In genomic region chr21:35340273-35340672, GRCh38 we compare ENCODE assay signal across 27 cellular contexts.
DNase-seq lines count a peak whose midpoint lies in the region; ATAC-seq and TF ChIP-seq lines count a peak whose summit lies in the region.
"Had no signal": no experiment of that assay in that cellular context is flagged by ENCODE, and none has a peak within 500 bp of the region (broad histone marks: within the 10 kb centered on the region; RNA-seq: fewer than 3 reads in every experiment).

No MANE protein-coding gene starts in this region.

- H3K4me1 ChIP-seq in OCI-LY7 (ENCODE audit: insufficient read depth, low read length, poor library complexity, severe bottlenecking), result peaks cover 12% of the 10 kb centered on the region
- H3K4me1 ChIP-seq: ascending aorta, heart right ventricle, left ventricle myocardium inferior had no signal

- H4K20me1 ChIP-seq in OCI-LY7 (ENCODE audit: insufficient read depth, low read length), result no peaks in the 10 kb centered on the region
- H4K20me1 ChIP-seq: BLaER1 had no signal

- H3K4me3 ChIP-seq in OCI-LY7 (ENCODE audit: low read depth, low read length, poor library complexity, severe bottlenecking), result no peak overlapping the region
- H3K4me3 ChIP-seq: ascending aorta, BLaER1, heart right ventricle, left ventricle myocardium inferior had no signal

- peak; percentile 90 for ATAC-seq in left lobe of liver
- ATAC-seq in WTC11, result no peak
- ATAC-seq in left cardiac atrium, result no peak
- ATAC-seq: activated T-cell treated with anti-CD3 and anti-CD28 coated beads, Interleukin-2, amount 50 U/mL, for 4 hours; heart right ventricle; natural killer cell treated with Interleukin-12 subunit alpha and Interleukin-12 subunit beta and Interleukin-15 and Interleukin-18, amount 100 ng/mL, for 72 hours; right cardiac atrium; Right ventricle myocardium inferior had no signal

- no peak overlapping the region for H3K27ac Mint-ChIP-seq in activated naive CD4-positive, alpha-beta T cell treated with anti-CD3 and anti-CD28 coated beads for 36 hours
- no peak overlapping the region for H3K27ac Mint-ChIP-seq in activated naive CD4-positive, alpha-beta T cell treated with anti-CD3 and anti-CD28 coated beads, Interleukin-2, amount 10 ng/mL, durations not matched to agents 7 days and 5 days
- no peak overlapping the region for H3K27ac Mint-ChIP-seq in WTC11
- H3K27ac Mint-ChIP-seq: activated naive CD8-positive, alpha-beta T cell; mesothelial cell of epicardium; type B pancreatic cell had no signal

- H2AFZ ChIP-seq in OCI-LY7 (ENCODE audit: low read length), result no peak overlapping the region

- H3K4me3 Mint-ChIP-seq in activated naive CD4-positive, alpha-beta T cell treated with anti-CD3 and anti-CD28 coated beads for 36 hours, result no peak overlapping the region
- H3K4me3 Mint-ChIP-seq in activated naive CD4-positive, alpha-beta T cell treated with anti-CD3 and anti-CD28 coated beads, Interleukin-2, amount 10 ng/mL, durations not matched to agents 7 days and 5 days, result no peak overlapping the region
- no peak overlapping the region for H3K4me3 Mint-ChIP-seq in WTC11
- H3K4me3 Mint-ChIP-seq: activated naive CD8-positive, alpha-beta T cell; activated T-cell treated with anti-CD3 and anti-CD28 coated beads, Interleukin-2, amount 50 U/mL, for 4 hours; mesothelial cell of epicardium; natural killer cell treated with Interleukin-12 subunit alpha and Interleukin-12 subunit beta and Interleukin-15 and Interleukin-18, amount 100 ng/mL, for 72 hours; type B pancreatic cell had no signal

- no peaks in the 10 kb centered on the region for H3K36me3 Mint-ChIP-seq in activated naive CD4-positive, alpha-beta T cell treated with anti-CD3 and anti-CD28 coated beads for 36 hours (ENCODE audit: low read depth)
- no peaks in the 10 kb centered on the region for H3K36me3 Mint-ChIP-seq in activated naive CD4-positive, alpha-beta T cell treated with anti-CD3 and anti-CD28 coated beads, Interleukin-2, amount 10 ng/mL, durations not matched to agents 7 days and 5 days
- peaks cover 4% of the 10 kb centered on the region; the same call in 1 of the 2 replicates for H3K36me3 Mint-ChIP-seq in WTC11
- H3K36me3 Mint-ChIP-seq: mesothelial cell of epicardium, type B pancreatic cell had no signal

- H3K9me3 Mint-ChIP-seq in activated naive CD4-positive, alpha-beta T cell treated with anti-CD3 and anti-CD28 coated beads for 36 hours, result peaks cover 3% of the 10 kb centered on the region
- H3K9me3 Mint-ChIP-seq in activated naive CD4-positive, alpha-beta T cell treated with anti-CD3 and anti-CD28 coated beads, Interleukin-2, amount 10 ng/mL, durations not matched to agents 7 days and 5 days, result peaks cover 6% of the 10 kb centered on the region
- H3K9me3 Mint-ChIP-seq in WTC11, result peaks cover 19% of the 10 kb centered on the region
- H3K9me3 Mint-ChIP-seq: activated T-cell treated with anti-CD3 and anti-CD28 coated beads, Interleukin-2, amount 50 U/mL, for 4 hours had no signal

- CTCF ChIA-PET in activated naive CD4-positive, alpha-beta T cell treated with anti-CD3 and anti-CD28 coated beads for 36 hours (lab: Charles Lee), result interaction anchor here (0.5 kb wide), 1 partner anchor 117 kb away, joined by 3 read pairs; no protein-coding TSS in a partner anchor
- CTCF ChIA-PET in activated naive CD4-positive, alpha-beta T cell treated with anti-CD3 and anti-CD28 coated beads, Interleukin-2, amount 10 ng/mL, durations not matched to agents 7 days and 5 days (lab: Charles Lee), result interaction anchor here (0.8 to 1.3 kb wide), 2 partner anchors 11 to 16 kb away, joined by 3 to 4 read pairs; no protein-coding TSS in a partner anchor
- CTCF ChIA-PET in OCI-LY7 (lab: Charles Lee; ENCODE audit: unreplicated experiment), result no interaction called here
- CTCF ChIA-PET in WTC11 (lab: Charles Lee), result interaction anchor here (0.7 to 1.1 kb wide), 2 partner anchors 289 to 499 kb away, joined by 3 read pairs; no protein-coding TSS in a partner anchor

- TF ChIP-seq CTCF in OCI-LY7 (conservative IDR thresholded peaks at IDR 0.05; ENCODE audit: low read length), result 0 out of 2 replicates have a peak, but pooled peaks have one; percentile 11
- no peak for TF ChIP-seq CTCF in WTC11 (IDR thresholded peaks at IDR 0.05)

- no TSS peak for BruUV-seq in OCI-LY7 (replicated peaks; lab: Mats Ljungman, UMichigan)

- DNase-seq in activated naive CD4-positive, alpha-beta T cell treated with anti-CD3 and anti-CD28 coated beads for 36 hours, result peak; percentile 19
- no peak for DNase-seq in activated naive CD4-positive, alpha-beta T cell treated with anti-CD3 and anti-CD28 coated beads, Interleukin-2, amount 10 ng/mL, durations not matched to agents 7 days and 5 days
- peak; percentile 11 for DNase-seq in OCI-LY7 (ENCODE audit: low spot score)
- DNase-seq in left lobe of liver (ENCODE audit: low spot score), result no peak
- no peak for DNase-seq in DMS153 treated with DMSO at 0.1 percent for 48 hours (lab: John Stamatoyannopoulos, UW; ENCODE audit: unreplicated experiment)
- DNase-seq in GDM1 (lab: John Stamatoyannopoulos, UW), result no peak
- no peak for DNase-seq in WTC11 (ENCODE audit: low spot score)
- DNase-seq in left cardiac atrium, result no peak
- DNase-seq: ACHN; activated CD4-positive, CD25-positive, alpha-beta regulatory T cell treated with anti-CD3 and anti-CD28 coated beads, Interleukin-2, amount 50 U/mL, for 72 hours; activated T-cell treated with anti-CD3 and anti-CD28 coated beads, Interleukin-2, amount 50 U/mL, for 4 hours; caudate nucleus; HCEC 1CT; heart right ventricle; left ventricle myocardium inferior; NCI-H1048; NCI-H2029 treated with DMSO at 0.1 percent for 48 hours; NCI-H446; right cardiac atrium; SW 1271 had no signal

- H3K36me3 ChIP-seq in OCI-LY7 (ENCODE audit: insufficient read depth, low read length), result no peaks in the 10 kb centered on the region
- H3K36me3 ChIP-seq: ascending aorta, BLaER1, heart right ventricle, left ventricle myocardium inferior had no signal

- POLR2A ChIA-PET in OCI-LY7 (lab: Charles Lee), result no interaction called here
- POLR2A ChIA-PET in WTC11 (lab: Charles Lee), result no interaction called here

- H3K4me2 ChIP-seq in OCI-LY7 (ENCODE audit: low read length), result no peak overlapping the region
- H3K4me2 ChIP-seq: BLaER1 had no signal

- H3K4me1 Mint-ChIP-seq in activated naive CD4-positive, alpha-beta T cell treated with anti-CD3 and anti-CD28 coated beads for 36 hours (ENCODE audit: low read depth), result peaks cover 56% of the 10 kb centered on the region
- peaks cover 16% of the 10 kb centered on the region for H3K4me1 Mint-ChIP-seq in activated naive CD4-positive, alpha-beta T cell treated with anti-CD3 and anti-CD28 coated beads, Interleukin-2, amount 10 ng/mL, durations not matched to agents 7 days and 5 days
- H3K4me1 Mint-ChIP-seq in WTC11, result peaks cover 6% of the 10 kb centered on the region

- H3K9me3 ChIP-seq in OCI-LY7 (ENCODE audit: low read length), result no peaks in the 10 kb centered on the region
- H3K9me3 ChIP-seq: ascending aorta had no signal

- no peaks in the 10 kb centered on the region for H3K9me2 ChIP-seq in OCI-LY7 (ENCODE audit: insufficient read depth, low read length)

- H3K79me2 ChIP-seq in OCI-LY7 (ENCODE audit: insufficient read depth, low read depth, low read length), result no peaks in the 10 kb centered on the region

- H3K27me3 Mint-ChIP-seq in activated naive CD4-positive, alpha-beta T cell treated with anti-CD3 and anti-CD28 coated beads for 36 hours (ENCODE audit: low read depth), result no peaks in the 10 kb centered on the region
- peaks cover 4% of the 10 kb centered on the region for H3K27me3 Mint-ChIP-seq in activated naive CD4-positive, alpha-beta T cell treated with anti-CD3 and anti-CD28 coated beads, Interleukin-2, amount 10 ng/mL, durations not matched to agents 7 days and 5 days
- H3K27me3 Mint-ChIP-seq in WTC11 (ENCODE audit: low read depth), result no peaks in the 10 kb centered on the region; the same call in 1 of the 2 replicates

- intact Hi-C loops in activated naive CD4-positive, alpha-beta T cell treated with anti-CD3 and anti-CD28 coated beads for 36 hours (cut with micrococcal nuclease), result loop anchor here (5.0 kb wide), 2 partner anchors 187 to 353 kb away; no protein-coding TSS in a partner anchor
- intact Hi-C loops in OCI-LY7 (cut with micrococcal nuclease; ENCODE audit: unreplicated experiment), result no loop called here
- intact Hi-C loops in left cardiac atrium (cut with DNase I), result no loop called here

- H3K27ac ChIP-seq in OCI-LY7 (ENCODE audit: low read depth, low read length, poor library complexity, severe bottlenecking), result no peak overlapping the region
- H3K27ac ChIP-seq: ascending aorta, BLaER1, heart right ventricle, left ventricle myocardium inferior had no signal

TF ChIP-seq in WTC11, 78 proteins besides CTCF, POLR2A, EP300 and RAD21 (continues in another document):
- TF ChIP-seq E2F4 (CRISPR knock-in tag; IDR thresholded peaks at IDR 0.05; ENCODE audit: borderline replicate concordance, low read depth) (no peak), IRF1 (CRISPR knock-in tag; IDR thresholded peaks at IDR 0.05) (no peak)

Comparison
In these comparisons a context has a peak if more than half of its experiments do, and no peak if none do; other contexts are left out.
1. DNase-seq: peak in activated naive CD4-positive, alpha-beta T cell treated with anti-CD3 and anti-CD28 coated beads for 36 hours (single experiment) and OCI-LY7 (single experiment); none in activated naive CD4-positive, alpha-beta T cell treated with anti-CD3 and anti-CD28 coated beads, Interleukin-2, amount 10 ng/mL, durations not matched to agents 7 days and 5 days (single experiment), left lobe of liver (single experiment), DMS153 treated with DMSO at 0.1 percent for 48 hours (single experiment), GDM1 (single experiment), WTC11 (single experiment) and left cardiac atrium (single experiment).